Comparison of ENCODE assay signal across 8 cellular contexts in the genomic region with DNA sequence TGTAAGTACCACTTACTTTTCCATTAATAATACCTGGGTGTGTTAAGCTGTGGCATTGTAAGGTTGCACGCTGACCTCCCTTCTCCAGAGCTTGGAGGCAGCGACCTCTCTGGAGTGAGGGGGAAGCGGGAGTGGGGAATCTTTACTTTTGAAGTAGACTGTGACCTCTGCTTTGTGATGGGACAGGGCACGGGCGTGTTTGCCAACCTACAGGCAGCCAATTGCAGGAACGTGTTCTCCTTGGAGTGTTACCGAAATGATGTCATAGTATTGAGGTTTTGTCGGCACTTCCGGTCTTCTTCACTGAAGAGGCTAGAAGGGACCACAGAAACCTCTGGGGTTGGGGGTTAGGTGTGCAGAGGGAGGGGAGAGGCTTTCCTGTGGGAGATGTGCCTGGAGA. TPM values are rescaled to one million over a fixed set of nuclear protein-coding genes. Genes with fewer than 3 reads are reported as not detected.
DNase-seq lines count a peak whose midpoint lies in the region; TF ChIP-seq lines count a peak whose summit lies in the region.

No MANE protein-coding gene starts in this region.

- peak overlapping the region; percentile 95 for H3K4me3 Mint-ChIP-seq in Caco-2 (ENCODE audit: unreplicated experiment)

- TF ChIP-seq CTCF in Caco-2 (IDR thresholded peaks at IDR 0.05; ENCODE audit: insufficient read depth in 1 of 2, low read depth in 1 of 2, low read length in 1 of 2, severe bottlenecking in 1 of 2, unreplicated experiment in 1 of 2): peak in 1 of 2 experiments; percentile 35

- no peaks in the 10 kb centered on the region for H3K27me3 Mint-ChIP-seq in Caco-2 (ENCODE audit: insufficient read depth, unreplicated experiment)

- intact Hi-C loops in Caco-2 (cut with micrococcal nuclease; ENCODE audit: unreplicated experiment): loop anchor here (2.0 to 5.0 kb wide), 3 partner anchors 80 to 156 kb away; no protein-coding TSS in a partner anchor

- H3K4me1 ChIP-seq in Caco-2 (peaks cover 19% of the 10 kb centered on the region), muscle layer of colon (ENCODE audit: insufficient read depth, low read length) (peaks cover 15% of the 10 kb centered on the region)

- peak overlapping the region; percentile 97 for H3K4me3 ChIP-seq in Caco-2 (ENCODE audit: low read depth, low read length)
- H3K4me3 ChIP-seq in muscle layer of colon (ENCODE audit: low read depth in 1 of 2, low read length in 2 of 2): peak overlapping the region; percentile 78 to 91

- BruUV-seq in Caco-2 (replicated peaks; lab: Mats Ljungman, UMichigan): no TSS peak

- no peak overlapping the region for H3K27ac ChIP-seq in muscle layer of colon (ENCODE audit: low read depth, low read length)

- H3K9me3 ChIP-seq in Caco-2 (no peaks in the 10 kb centered on the region), muscle layer of colon (ENCODE audit: low read length) (no peaks in the 10 kb centered on the region)

- H3K36me3 ChIP-seq in Caco-2 (ENCODE audit: control insufficient read depth, insufficient read depth, low read length) (no peaks in the 10 kb centered on the region; the same call in 1 of the 2 replicates), muscle layer of colon (ENCODE audit: insufficient read depth, low read length) (no peaks in the 10 kb centered on the region)

- CTCF ChIA-PET in Caco-2 (lab: Charles Lee): interaction anchor here (0.7 to 1.7 kb wide), 4 partner anchors 39 to 349 kb away, joined by 3 to 9 read pairs (median 4); no protein-coding TSS in a partner anchor

- H3K9ac ChIP-seq in muscle layer of colon (ENCODE audit: low read length): peak overlapping the region; percentile 37

- peak; percentile 73 to 78 for DNase-seq in Caco-2
- DNase-seq in MV-4-11 (lab: John Stamatoyannopoulos, UW): peak; percentile 12
- DNase-seq in ecto neural progenitor cell (ENCODE audit: low spot score): peak; percentile 52
- no peak for DNase-seq in superior temporal gyrus (ENCODE audit: extremely low spot score)
- no peak for DNase-seq in LoVo (ENCODE audit: low spot score)
- no peak for DNase-seq in inferior parietal cortex (ENCODE audit: extremely low spot score)
- no peak for DNase-seq in middle frontal gyrus (ENCODE audit: extremely low spot score, low spot score)

- H3K27me3 ChIP-seq in Caco-2 (replicated peaks; ENCODE audit: control insufficient read depth, insufficient read depth, low read length) (no peaks in the 10 kb centered on the region), muscle layer of colon (ENCODE audit: control insufficient read depth in 1 of 2, insufficient read depth in 2 of 2, low read length in 2 of 2) (no peaks in the 10 kb centered on the region)

- H3K9me3 Mint-ChIP-seq in Caco-2 (ENCODE audit: unreplicated experiment): no peaks in the 10 kb centered on the region

- peaks cover 13% of the 10 kb centered on the region for H3K4me1 Mint-ChIP-seq in Caco-2 (ENCODE audit: low read depth, unreplicated experiment)

- H3K27ac Mint-ChIP-seq in Caco-2 (ENCODE audit: unreplicated experiment): peak overlapping the region; percentile 88

- peaks cover 39% of the 10 kb centered on the region for H3K36me3 Mint-ChIP-seq in Caco-2 (ENCODE audit: insufficient read depth, unreplicated experiment)

- POLR2A ChIA-PET in Caco-2 (lab: Charles Lee): interaction anchor here (0.6 to 0.9 kb wide), 3 partner anchors 23 to 39 kb away, joined by 3 to 6 read pairs (median 4); no protein-coding TSS in a partner anchor

RNA-seq across cellular contexts. Expression of gene TLN2, which starts 2.1 kb away (rescaled TPM):
- 75.7 and 77.5 TPM in 2 replicates for total RNA-seq in Caco-2 (2022)

Comparison
In these comparisons a context has a peak if more than half of its experiments do, and no peak if none do; other contexts are left out.
1. DNase-seq: peak in Caco-2 (2 of 2), MV-4-11 (single experiment) and ecto neural progenitor cell (single experiment); none in superior temporal gyrus (single experiment), LoVo (single experiment), inferior parietal cortex (single experiment) and middle frontal gyrus (single experiment).